Comparison of ENCODE assay signal across 8 cellular contexts in the genomic region with DNA sequence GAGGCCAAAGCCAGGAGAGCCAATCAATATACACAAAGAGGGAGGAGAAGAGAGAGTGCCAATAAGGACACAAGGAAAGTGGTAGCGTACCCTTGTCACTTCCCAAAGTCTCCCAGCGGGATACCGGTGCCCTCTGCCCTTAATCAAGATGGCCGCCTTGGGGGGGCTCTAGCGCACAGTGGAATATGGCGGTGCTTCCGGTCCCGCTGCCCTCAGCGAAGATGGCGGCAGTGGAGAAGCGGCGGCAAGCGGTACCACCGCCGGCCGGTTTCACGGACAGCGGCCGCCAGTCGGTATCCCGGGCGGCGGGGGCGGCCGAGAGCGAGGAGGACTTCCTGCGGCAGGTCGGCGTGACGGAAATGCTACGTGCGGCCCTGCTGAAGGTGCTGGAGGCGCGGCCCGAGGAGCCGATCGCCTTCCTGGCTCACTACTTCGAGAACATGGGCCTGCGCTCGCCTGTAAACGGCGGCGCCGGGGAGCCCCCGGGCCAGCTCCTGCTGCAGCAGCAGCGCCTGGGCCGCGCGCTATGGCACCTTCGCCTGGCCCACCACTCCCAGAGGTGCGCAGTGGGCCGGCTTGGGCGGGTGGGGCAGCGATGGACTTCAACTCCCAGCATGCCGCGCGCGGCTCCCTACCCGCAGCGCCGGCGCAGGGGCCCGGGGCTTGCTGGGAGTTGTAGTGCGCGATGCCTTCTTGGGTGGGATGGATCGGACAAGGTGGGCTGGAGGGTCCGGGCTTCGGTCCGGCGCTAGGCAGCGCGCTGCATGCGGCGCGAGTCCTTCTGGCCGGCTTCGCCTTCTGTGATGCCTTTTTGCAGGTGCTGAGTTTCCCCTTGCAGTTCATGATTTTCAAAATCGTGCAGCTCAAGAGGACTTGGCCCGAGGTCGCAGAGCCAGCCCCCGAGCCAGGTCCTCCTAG. TPM values are rescaled to one million over a fixed set of nuclear protein-coding genes. Genes with fewer than 3 reads are reported as not detected.
DNase-seq lines count a peak whose midpoint lies in the region; ATAC-seq, FAIRE-seq and TF ChIP-seq lines count a peak whose summit lies in the region.

A gene with protein sequence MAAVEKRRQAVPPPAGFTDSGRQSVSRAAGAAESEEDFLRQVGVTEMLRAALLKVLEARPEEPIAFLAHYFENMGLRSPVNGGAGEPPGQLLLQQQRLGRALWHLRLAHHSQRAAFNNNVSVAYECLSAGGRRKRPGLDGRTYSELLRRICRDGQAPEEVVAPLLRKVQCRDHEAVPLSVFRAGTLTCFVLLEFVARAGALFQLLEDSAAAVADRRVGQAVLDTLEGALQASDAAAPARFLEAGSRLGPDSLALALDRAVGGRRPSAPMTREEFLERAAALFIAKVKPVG (plus strand): TSS at position 212 of the 918 bp plus-strand sequence. CDS start 10 bp downstream, at position 222.

- TF ChIP-seq CTCF in kidney epithelial cell (IDR thresholded peaks at IDR 0.05; ENCODE audit: insufficient read depth, low read length, poor library complexity, severe bottlenecking): no peak

- no peaks in the 10 kb centered on the region for H3K27me3 ChIP-seq in kidney epithelial cell (ENCODE audit: control insufficient read depth, insufficient read depth, low read length)

- peak; percentile 100 for FAIRE-seq in A204.1 (lab: Jason Lieb, UNC)

- peak within 1 kb of the TSS; percentile 86 for H3K4me3 ChIP-seq in kidney epithelial cell (ENCODE audit: low read depth, low read length)

- DNase-seq in NCI-H2196 treated with DMSO at 0.1 percent for 48 hours (lab: John Stamatoyannopoulos, UW; ENCODE audit: unreplicated experiment): peak; percentile 77
- DNase-seq in activated CD4-positive, CD25-positive, alpha-beta regulatory T cell treated with anti-CD3 and anti-CD28 coated beads, Interleukin-2, amount 50 U/mL, for 72 hours: peak; percentile 86
- DNase-seq in cerebellum (ENCODE audit: low spot score): peak; percentile 90
- DNase-seq in kidney epithelial cell (ENCODE audit: low read depth): no peak
- DNase-seq in stimulated activated CD4-positive, alpha-beta T cell treated with anti-CD3 and anti-CD28 coated beads, Interleukin-15, amount 100 ng/mL, for 24 hours: peak; percentile 91

- H3K36me3 ChIP-seq in kidney epithelial cell (ENCODE audit: control insufficient read depth, insufficient read depth, low read length): no peaks in the 10 kb centered on the region

- ATAC-seq in GM18517 (IDR thresholded peaks at IDR 0.05; ENCODE audit: unreplicated experiment): peak; percentile 49
- peak; percentile 55 for ATAC-seq in HG03025 (IDR thresholded peaks at IDR 0.05; ENCODE audit: low FRiP score, unreplicated experiment)

RNA-seq across cellular contexts. Expression of the gene that starts here (rescaled TPM):
- total RNA-seq in cerebellum (12.8 TPM), kidney epithelial cell (52.7 and 68.8 TPM in 2 replicates)
